In the genomic region with DNA sequence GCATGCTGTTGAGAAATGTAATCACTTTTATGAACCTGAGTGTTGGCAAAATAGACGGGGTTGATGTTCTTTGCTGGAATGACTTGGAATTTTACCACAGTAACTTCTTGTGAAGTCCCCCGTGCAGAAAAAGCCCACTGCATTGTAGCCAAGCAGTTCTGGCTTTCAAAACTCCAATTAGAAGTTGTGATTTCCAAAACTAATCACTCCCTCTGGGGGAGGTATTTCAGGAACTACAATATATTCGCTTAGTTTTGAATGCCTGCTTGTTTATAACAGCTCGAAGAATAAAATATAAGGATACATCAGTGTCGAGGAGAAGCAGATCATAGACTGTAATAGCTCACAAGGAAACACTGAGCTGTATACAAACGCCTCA, we compare ENCODE assay signal across 8 cellular contexts.
A peak's percentile ranks its signal among the peaks of the same experiment; 100 is the strongest.
DNase-seq lines count a peak whose midpoint lies in the region; ATAC-seq and TF ChIP-seq lines count a peak whose summit lies in the region.

No MANE protein-coding gene starts in this region.

- no peaks in the 10 kb centered on the region for H3K9me3 ChIP-seq in mesenchymal stem cell (ENCODE audit: control insufficient read depth, low read length)
- no peaks in the 10 kb centered on the region for H3K9me3 ChIP-seq in aorta (ENCODE audit: control insufficient read depth, low read length)

- no peak overlapping the region for H4K91ac ChIP-seq in mesenchymal stem cell (ENCODE audit: low read length)

- H3K79me1 ChIP-seq in mesenchymal stem cell (replicated peaks; ENCODE audit: low read length, poor library complexity, severe bottlenecking) = peaks cover 16% of the 10 kb centered on the region

- peak overlapping the region in 1 of 2 experiments; percentile 85 for H3K4ac ChIP-seq in mesenchymal stem cell (ENCODE audit: low read depth in 1 of 2, low read length in 2 of 2)

- peak overlapping the region; percentile 78 for H2AFZ ChIP-seq in mesenchymal stem cell (ENCODE audit: low read depth, low read length)

- H3K18ac ChIP-seq in mesenchymal stem cell (ENCODE audit: low read depth in 1 of 2, low read length in 2 of 2) = peak overlapping the region; percentile 93 to 96

- peak overlapping the region; percentile 96 for H3K9ac ChIP-seq in mesenchymal stem cell (ENCODE audit: low read length)

- peak overlapping the region in 1 of 2 experiments; percentile 66 for H2BK12ac ChIP-seq in mesenchymal stem cell (ENCODE audit: low read length in 2 of 2)

- H3K36me3 ChIP-seq in mesenchymal stem cell (ENCODE audit: control insufficient read depth in 1 of 2, insufficient read depth in 2 of 2, low read depth in 1 of 2, low read length in 2 of 2) (peaks cover 0 to 26% of the 10 kb centered on the region in 2 experiments), aorta (ENCODE audit: control insufficient read depth in 1 of 2, insufficient read depth in 2 of 2, low read length in 1 of 2) (peaks cover 0 to 2% of the 10 kb centered on the region in 2 donors)

- peak overlapping the region; percentile 83 for H2BK15ac ChIP-seq in mesenchymal stem cell (ENCODE audit: low read depth, poor library complexity, severe bottlenecking)

- no peaks in the 10 kb centered on the region for H3K27me3 ChIP-seq in mesenchymal stem cell (ENCODE audit: control insufficient read depth in 1 of 2, insufficient read depth in 1 of 2, low read length in 2 of 2)
- no peaks in the 10 kb centered on the region for H3K27me3 ChIP-seq in aorta (ENCODE audit: control insufficient read depth in 1 of 2, insufficient read depth in 2 of 2, low read length in 1 of 2)

- H2AK5ac ChIP-seq in mesenchymal stem cell (ENCODE audit: low read length, severe bottlenecking) = no peak overlapping the region

- H3K4me1 ChIP-seq in mesenchymal stem cell (ENCODE audit: control insufficient read depth, insufficient read depth, low read depth, low read length) = no peaks in the 10 kb centered on the region
- H3K4me1 ChIP-seq in aorta (ENCODE audit: control insufficient read depth in 1 of 2, insufficient read depth in 2 of 2, low read length in 2 of 2) = peaks cover 3 to 17% of the 10 kb centered on the region in 2 donors

- ATAC-seq in aorta (ENCODE audit: low FRiP score) = no peak

- peak overlapping the region; percentile 79 for H2BK120ac ChIP-seq in mesenchymal stem cell (ENCODE audit: low read depth, low read length)

- H3K4me3 ChIP-seq in GM12875 (ENCODE audit: low read depth, low read length) (peak overlapping the region; percentile 68), mesenchymal stem cell (ENCODE audit: insufficient read depth in 1 of 2, low read depth in 1 of 2, low read length in 2 of 2) (peak overlapping the region; percentile 76 to 90), aorta (ENCODE audit: low read length in 2 of 2) (peak overlapping the region; percentile 66 to 79)

- H3K14ac ChIP-seq in mesenchymal stem cell (ENCODE audit: low read length in 2 of 2) = peak overlapping the region; percentile 57 to 83

- H3K27ac ChIP-seq in mesenchymal stem cell (ENCODE audit: low read length, poor library complexity, severe bottlenecking) = peak overlapping the region; percentile 92
- H3K27ac ChIP-seq in aorta (ENCODE audit: low read depth in 1 of 2, low read length in 2 of 2) = peak overlapping the region; percentile 74 to 96

- peak overlapping the region; percentile 86 for H3K4me2 ChIP-seq in mesenchymal stem cell (ENCODE audit: low read length, poor library complexity, severe bottlenecking)

- no peak overlapping the region for H3K23ac ChIP-seq in mesenchymal stem cell (ENCODE audit: low read length in 2 of 2)

- TF ChIP-seq CTCF in GM12875 (IDR thresholded peaks at IDR 0.05; ENCODE audit: borderline replicate concordance, insufficient read depth, low read depth, low read length) (no peak), GM10266 (IDR thresholded peaks at IDR 0.05; ENCODE audit: control insufficient read depth, insufficient read depth, low read depth, missing control alignments) (no peak)

- peak overlapping the region; percentile 90 for H2BK5ac ChIP-seq in mesenchymal stem cell (ENCODE audit: low read depth, low read length, poor library complexity, severe bottlenecking)

- DNase-seq in HuH-7 (ENCODE audit: low spot score) (peak; percentile 7), cerebellar cortex (ENCODE audit: low spot score) (peak; percentile 36), mesenchymal stem cell (no peak), aorta (no peak), NCI-H345 (lab: John Stamatoyannopoulos, UW) (no peak), HK-2 (ENCODE audit: unreplicated experiment) (no peak), GM10266 (ENCODE audit: extremely low spot score) (no peak)

- WGBS in mesenchymal stem cell = 0% methylated on average over 2 of the region's 6 CpGs
- WGBS in aorta, 2 donors = 0% methylated on average over 6 of the region's 6 CpGs

- intact Hi-C loops in aorta (cut with DNase I) = loop anchor here (5.0 to 10.0 kb wide), 6 partner anchors 46 to 168 kb away; a partner anchor contains a TSS

- no peak overlapping the region for H4K8ac ChIP-seq in mesenchymal stem cell (ENCODE audit: low read length)

Comparison
In these comparisons a context has a peak if more than half of its experiments do, and no peak if none do; other contexts are left out.
1. DNase-seq: peak in HuH-7 (single experiment) and cerebellar cortex (single experiment); none in mesenchymal stem cell (single experiment), aorta (0 of 2), NCI-H345 (single experiment), HK-2 (single experiment) and GM10266 (single experiment).
2. Peak in every context shown above with its lines, with median percentiles within 50 percentile points of each other: H3K4me3 ChIP-seq.